In the genomic region with DNA sequence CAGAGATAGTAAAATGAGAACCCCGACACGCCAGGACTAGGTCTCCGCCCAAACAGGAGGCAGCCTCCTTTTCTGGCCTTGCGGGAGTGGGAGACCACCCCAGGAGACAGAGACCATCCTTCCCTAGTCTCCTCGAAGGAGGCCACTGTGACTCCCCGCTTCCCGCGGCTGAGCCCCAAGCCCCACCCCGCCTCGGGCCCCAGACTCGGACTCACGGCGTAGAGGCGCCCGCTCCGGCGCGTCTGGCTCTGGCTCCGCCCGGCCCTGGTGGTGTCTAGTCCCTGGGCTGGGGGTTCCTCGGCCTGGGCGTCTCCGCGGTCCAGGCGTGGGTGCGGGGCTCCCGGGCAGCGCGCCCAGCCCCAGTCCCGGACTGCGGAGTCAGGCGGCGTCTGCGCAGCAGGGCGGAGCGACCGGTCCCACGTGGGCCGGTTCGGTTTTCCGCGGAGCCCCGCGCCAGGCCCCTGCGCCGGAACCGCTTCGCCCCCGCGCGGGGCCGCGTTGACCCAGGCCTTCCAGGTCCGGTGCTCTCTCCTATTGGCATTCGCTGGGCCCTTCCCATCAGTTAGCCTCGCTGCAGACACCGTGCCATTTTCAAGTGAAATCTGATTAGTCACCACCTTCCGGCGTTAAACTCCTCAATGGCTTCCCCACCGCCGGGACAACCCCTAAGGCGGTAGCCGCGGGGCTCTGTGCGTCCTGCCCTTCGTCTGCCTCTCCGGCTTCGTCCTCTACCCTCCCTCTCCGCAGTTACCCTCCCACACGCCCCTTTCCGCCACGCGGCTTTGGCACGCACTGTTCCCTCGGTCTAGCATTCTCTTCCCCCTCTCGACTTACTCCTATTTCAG, we compare ENCODE assay signal across 1 cellular context.
TF ChIP-seq lines count a peak whose summit lies in the region.

A gene with protein sequence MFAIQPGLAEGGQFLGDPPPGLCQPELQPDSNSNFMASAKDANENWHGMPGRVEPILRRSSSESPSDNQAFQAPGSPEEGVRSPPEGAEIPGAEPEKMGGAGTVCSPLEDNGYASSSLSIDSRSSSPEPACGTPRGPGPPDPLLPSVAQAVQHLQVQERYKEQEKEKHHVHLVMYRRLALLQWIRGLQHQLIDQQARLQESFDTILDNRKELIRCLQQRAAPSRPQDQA (minus strand): TSS at position 393 of the 845 bp plus-strand sequence. CDS start 2,563 bp downstream, outside the sequence.

TF ChIP-seq in K562, 482 proteins besides CTCF, POLR2A, EP300 and RAD21 (continued from another document and continues in another):
- TF ChIP-seq, protein P1, sequence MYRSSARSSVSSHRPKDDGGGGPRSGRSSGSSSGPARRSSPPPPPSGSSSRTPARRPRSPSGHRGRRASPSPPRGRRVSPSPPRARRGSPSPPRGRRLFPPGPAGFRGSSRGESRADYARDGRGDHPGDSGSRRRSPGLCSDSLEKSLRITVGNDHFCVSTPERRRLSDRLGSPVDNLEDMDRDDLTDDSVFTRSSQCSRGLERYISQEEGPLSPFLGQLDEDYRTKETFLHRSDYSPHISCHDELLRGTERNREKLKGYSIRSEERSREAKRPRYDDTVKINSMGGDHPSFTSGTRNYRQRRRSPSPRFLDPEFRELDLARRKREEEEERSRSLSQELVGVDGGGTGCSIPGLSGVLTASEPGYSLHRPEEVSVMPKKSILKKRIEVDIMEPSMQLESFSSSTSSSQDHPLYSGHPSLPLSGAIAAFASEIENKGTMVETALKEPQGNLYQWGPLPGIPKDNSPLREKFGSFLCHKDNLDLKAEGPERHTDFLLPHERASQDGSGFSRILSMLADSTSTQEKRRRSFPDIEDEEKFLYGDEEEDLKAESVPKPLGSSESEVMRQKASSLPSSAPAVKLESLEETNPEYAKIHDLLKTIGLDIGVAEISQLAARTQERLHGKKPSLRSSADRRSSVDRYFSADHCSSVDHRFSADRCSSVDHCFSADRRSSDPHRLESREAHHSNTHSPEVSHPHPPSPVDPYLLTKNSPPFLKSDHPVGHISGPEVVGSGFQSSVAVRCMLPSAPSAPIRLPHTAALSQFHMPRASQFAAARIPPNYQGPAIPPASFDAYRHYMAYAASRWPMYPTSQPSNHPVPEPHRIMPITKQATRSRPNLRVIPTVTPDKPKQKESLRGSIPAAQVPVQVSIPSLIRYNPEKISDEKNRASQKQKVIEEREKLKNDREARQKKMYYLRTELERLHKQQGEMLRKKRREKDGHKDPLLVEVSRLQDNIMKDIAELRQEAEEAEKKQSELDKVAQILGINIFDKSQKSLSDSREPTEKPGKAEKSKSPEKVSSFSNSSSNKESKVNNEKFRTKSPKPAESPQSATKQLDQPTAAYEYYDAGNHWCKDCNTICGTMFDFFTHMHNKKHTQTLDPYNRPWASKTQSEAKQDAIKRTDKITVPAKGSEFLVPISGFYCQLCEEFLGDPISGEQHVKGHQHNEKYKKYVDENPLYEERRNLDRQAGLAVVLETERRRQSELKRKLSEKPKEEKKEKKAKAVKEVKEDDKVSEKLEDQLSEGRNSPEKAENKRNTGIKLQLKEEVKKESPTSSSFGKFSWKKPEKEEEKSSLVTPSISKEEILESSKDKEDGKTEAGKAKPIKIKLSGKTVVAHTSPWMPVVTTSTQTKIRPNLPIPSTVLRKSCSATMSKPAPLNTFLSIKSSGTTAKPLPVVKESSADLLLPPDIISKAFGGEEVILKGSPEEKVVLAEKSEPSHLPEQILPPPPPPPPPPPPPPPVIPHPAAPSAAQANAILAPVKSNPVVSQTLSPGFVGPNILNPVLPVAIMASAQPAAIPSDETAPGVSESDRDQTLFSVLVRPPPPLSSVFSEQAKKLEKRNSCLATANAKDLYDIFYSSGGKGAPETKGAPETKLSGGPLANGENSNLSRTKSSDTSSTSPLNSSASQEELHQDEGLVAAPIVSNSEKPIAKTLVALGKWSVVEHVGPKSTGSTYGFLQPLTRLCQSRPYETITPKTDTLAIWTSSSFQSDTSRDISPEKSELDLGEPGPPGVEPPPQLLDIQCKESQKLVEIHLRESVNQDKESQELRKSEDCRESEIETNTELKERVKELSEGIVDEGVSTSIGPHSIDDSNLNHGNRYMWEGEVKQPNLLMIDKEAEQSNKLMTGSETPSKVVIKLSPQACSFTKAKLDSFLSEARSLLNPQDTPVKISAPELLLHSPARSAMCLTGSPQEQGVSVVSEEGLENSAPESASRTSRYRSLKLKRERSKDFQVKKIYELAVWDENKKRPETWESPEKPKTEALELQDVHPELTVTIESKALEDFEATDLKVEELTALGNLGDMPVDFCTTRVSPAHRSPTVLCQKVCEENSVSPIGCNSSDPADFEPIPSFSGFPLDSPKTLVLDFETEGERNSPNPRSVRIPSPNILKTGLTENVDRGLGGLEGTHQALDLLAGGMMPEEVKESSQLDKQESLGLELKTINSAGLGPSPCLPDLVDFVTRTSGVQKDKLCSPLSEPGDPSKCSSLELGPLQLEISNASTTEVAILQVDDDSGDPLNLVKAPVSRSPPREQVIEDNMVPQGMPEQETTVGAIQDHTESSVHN (IDR thresholded peaks at IDR 0.05; ENCODE audit: borderline replicate concordance in 1 of 2, low read depth in 1 of 2), result no peak
- no peak for TF ChIP-seq LARP7 (IDR thresholded peaks at IDR 0.05)
- TF ChIP-seq HMG20A (CRISPR knock-in tag; conservative IDR thresholded peaks at IDR 0.05), result no peak
- TF ChIP-seq DIDO1 (tag; IDR thresholded peaks at IDR 0.05; ENCODE audit: low read depth), result no peak
- no peak for TF ChIP-seq HNRNPUL1 (IDR thresholded peaks at IDR 0.05; ENCODE audit: low read length)
- no peak for TF ChIP-seq CREBBP (IDR thresholded peaks at IDR 0.05; ENCODE audit: low read depth, low read length)
- TF ChIP-seq MBD2 (IDR thresholded peaks at IDR 0.05; ENCODE audit: borderline replicate concordance, low read depth), result 0 out of 2 replicates have a peak, but pooled peaks have one; percentile 32
- TF ChIP-seq ZNF282 (CRISPR knock-in tag; IDR thresholded peaks at IDR 0.05), result peak; percentile 90; the same call in 1 of the 2 replicates
- TF ChIP-seq BCL6 (CRISPR knock-in tag; IDR thresholded peaks at IDR 0.05), result no peak
- 0 out of 4 replicates have a peak, but pooled peaks of 1 of the 2 experiments have one; percentile 39 for TF ChIP-seq ZMIZ1 (IDR thresholded peaks at IDR 0.05; ENCODE audit: low read depth in 2 of 2, low read length in 2 of 2)
- TF ChIP-seq ZFPM2 (CRISPR knock-in tag; IDR thresholded peaks at IDR 0.05), result no peak
- TF ChIP-seq HEY1 (CRISPR knock-in tag; IDR thresholded peaks at IDR 0.05; ENCODE audit: borderline replicate concordance), result no peak
- TF ChIP-seq ZNF696 (CRISPR knock-in tag; conservative IDR thresholded peaks at IDR 0.05), result no peak
- no peak for TF ChIP-seq U2AF2 (optimal IDR thresholded peaks at IDR 0.05; ENCODE audit: low read depth, low read length)
- no peak for TF ChIP-seq MEF2A (IDR thresholded peaks at IDR 0.05; ENCODE audit: control insufficient read depth, low read depth, low read length)
- no peak for TF ChIP-seq CBFA2T2 (conservative IDR thresholded peaks at IDR 0.05)
- no peak; the same call in 1 of the 2 replicates for TF ChIP-seq NR2C2 (CRISPR knock-in tag; IDR thresholded peaks at IDR 0.05)
- TF ChIP-seq NR2C2 (tag; IDR thresholded peaks at IDR 0.05), result peak; percentile 94
- no peak for TF ChIP-seq ZNF324 (CRISPR knock-in tag; IDR thresholded peaks at IDR 0.05)
- peak; percentile 63 for TF ChIP-seq TAF1 (IDR thresholded peaks at IDR 0.05; ENCODE audit: control insufficient read depth, extremely low read depth, insufficient read depth, low read length, severe bottlenecking)
- no peak for TF ChIP-seq ZNF23 (CRISPR knock-in tag; IDR thresholded peaks at IDR 0.05)
- TF ChIP-seq TARDBP (IDR thresholded peaks at IDR 0.05), result peak; percentile 82; the same call in 1 of the 2 replicates
- no peak for TF ChIP-seq CBX2 (IDR thresholded peaks at IDR 0.05; ENCODE audit: insufficient read depth, low read length, poor library complexity, severe bottlenecking)
- no peak for TF ChIP-seq RCOR1 (IDR thresholded peaks at IDR 0.05; ENCODE audit: borderline replicate concordance in 1 of 2, low read depth in 2 of 2, low read length in 2 of 2)
- peak; percentile 89 to 90 for TF ChIP-seq NRF1 (conservative IDR thresholded peaks at IDR 0.05 in 1 of 2, IDR thresholded peaks at IDR 0.05 in 1 of 2)
- TF ChIP-seq ZBTB8A (IDR thresholded peaks at IDR 0.05; ENCODE audit: partially characterized antibody), result no peak
- no peak for TF ChIP-seq SP2 (IDR thresholded peaks at IDR 0.05; ENCODE audit: extremely low read depth, low read depth, low read length, poor library complexity, severe bottlenecking)
- TF ChIP-seq HDAC1 (IDR thresholded peaks at IDR 0.05), result peak in 1 of 2 experiments; percentile 74; a peak in 1 of 4 replicates
- no peak for TF ChIP-seq TEAD2 (tag; IDR thresholded peaks at IDR 0.05)
- TF ChIP-seq ARNT (IDR thresholded peaks at IDR 0.05), result peak in 1 of 2 experiments; percentile 79; a peak in 1 of 4 replicates
- TF ChIP-seq MEF2D (tag; conservative IDR thresholded peaks at IDR 0.05; ENCODE audit: low read depth), result 0 out of 2 replicates have a peak, but pooled peaks have one; percentile 25
- TF ChIP-seq BACH1 (tag; IDR thresholded peaks at IDR 0.05), result no peak; the same call in 1 of the 2 replicates
- TF ChIP-seq BRD4 (IDR thresholded peaks at IDR 0.05), result peak; percentile 40; the same call in 1 of the 2 replicates
- TF ChIP-seq TCF3 (CRISPR knock-in tag; IDR thresholded peaks at IDR 0.05), result no peak
- TF ChIP-seq ZFX (CRISPR knock-in tag; IDR thresholded peaks at IDR 0.05), result peak; percentile 85
- TF ChIP-seq ZNF699 (CRISPR knock-in tag; IDR thresholded peaks at IDR 0.05; ENCODE audit: insufficient replicate concordance), result no peak
- no peak for TF ChIP-seq ATF1 (CRISPR knock-in tag; IDR thresholded peaks at IDR 0.05)
- TF ChIP-seq ATF1 (tag; IDR thresholded peaks at IDR 0.05), result peak; percentile 62
- TF ChIP-seq CBX1 (IDR thresholded peaks at IDR 0.05; ENCODE audit: low read depth), result peak; percentile 76
- TF ChIP-seq, protein P2, sequence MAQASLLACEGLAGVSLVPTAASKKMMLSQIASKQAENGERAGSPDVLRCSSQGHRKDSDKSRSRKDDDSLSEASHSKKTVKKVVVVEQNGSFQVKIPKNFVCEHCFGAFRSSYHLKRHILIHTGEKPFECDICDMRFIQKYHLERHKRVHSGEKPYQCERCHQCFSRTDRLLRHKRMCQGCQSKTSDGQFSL (CRISPR knock-in tag; IDR thresholded peaks at IDR 0.05), result peak; percentile 9; the same call in 1 of the 2 replicates
- TF ChIP-seq, protein P2 (tag; IDR thresholded peaks at IDR 0.05), result no peak
- no peak for TF ChIP-seq SNIP1 (IDR thresholded peaks at IDR 0.05; ENCODE audit: low read depth)
- TF ChIP-seq MLX (CRISPR knock-in tag; conservative IDR thresholded peaks at IDR 0.05), result 0 out of 4 replicates have a peak, but pooled peaks of 1 of the 2 experiments have one; percentile 25
- peak; percentile 61 for TF ChIP-seq NEUROD1 (IDR thresholded peaks at IDR 0.05; ENCODE audit: borderline replicate concordance, low read depth, low read length, partially characterized antibody)
- 0 out of 2 replicates have a peak, but pooled peaks have one; percentile 36 for TF ChIP-seq HMBOX1 (IDR thresholded peaks at IDR 0.05)
- TF ChIP-seq SMAD3 (CRISPR knock-in tag; conservative IDR thresholded peaks at IDR 0.05), result no peak
